In genomic region chr9:35603986-35604577, GRCh38 we compare ENCODE assay signal across 1 cellular context.
A peak's percentile ranks its signal among the peaks of the same experiment; 100 is the strongest.
TF ChIP-seq lines count a peak whose summit lies in the region.

No MANE protein-coding gene starts in this region.

TF ChIP-seq in HepG2, 621 proteins besides CTCF, POLR2A, EP300 and RAD21 (continued from another document and continues in another):
- TF ChIP-seq ARID4A (CRISPR knock-in tag; IDR thresholded peaks at IDR 0.05; ENCODE audit: borderline replicate concordance) (peak; percentile 86; the same call in 1 of the 2 replicates), ARNT2 (CRISPR knock-in tag; IDR thresholded peaks at IDR 0.05; ENCODE audit: low read depth) (peak; percentile 59; the same call in 1 of the 2 replicates), ZNF501 (CRISPR knock-in tag; IDR thresholded peaks at IDR 0.05) (peak; percentile 64; the same call in 1 of the 2 replicates), ZBTB20 (CRISPR knock-in tag; IDR thresholded peaks at IDR 0.05; ENCODE audit: borderline replicate concordance, low read depth) (no peak), GPBP1L1 (CRISPR knock-in tag; IDR thresholded peaks at IDR 0.05) (no peak), HOMEZ (CRISPR knock-in tag; IDR thresholded peaks at IDR 0.05; ENCODE audit: low read depth) (peak; percentile 99), ZNF75D (CRISPR knock-in tag; IDR thresholded peaks at IDR 0.05; ENCODE audit: borderline replicate concordance) (no peak), ZNF101 (CRISPR knock-in tag; IDR thresholded peaks at IDR 0.05; ENCODE audit: borderline replicate concordance, low read depth) (no peak), SCMH1 (CRISPR knock-in tag; IDR thresholded peaks at IDR 0.05; ENCODE audit: borderline replicate concordance) (no peak), ZNF512B (CRISPR knock-in tag; IDR thresholded peaks at IDR 0.05; ENCODE audit: borderline replicate concordance) (0 out of 2 replicates have a peak, but pooled peaks have one; percentile 31), ATF2 (CRISPR knock-in tag; IDR thresholded peaks at IDR 0.05) (peak; percentile 85; the same call in 1 of the 2 replicates), ZNF639 (CRISPR knock-in tag; conservative IDR thresholded peaks at IDR 0.05) (0 out of 2 replicates have a peak, but pooled peaks have one; percentile 35), CEBPG (CRISPR knock-in tag; IDR thresholded peaks at IDR 0.05) (peak; percentile 4; the same call in 1 of the 2 replicates), KLF16 (CRISPR knock-in tag; IDR thresholded peaks at IDR 0.05) (peak in 1 of 2 experiments; percentile 87; a peak in 2 of 4 replicates), ASH2L (IDR thresholded peaks at IDR 0.05; ENCODE audit: insufficient read length, low read depth, low read length) (peak; percentile 54), ZNF720 (CRISPR knock-in tag; IDR thresholded peaks at IDR 0.05) (no peak), GABPA (IDR thresholded peaks at IDR 0.05; ENCODE audit: low read depth, low read length) (peak; percentile 66), GABPA (CRISPR knock-in tag; IDR thresholded peaks at IDR 0.05; ENCODE audit: low read depth) (peak; percentile 90), PAXIP1 (CRISPR knock-in tag; conservative IDR thresholded peaks at IDR 0.05) (peak; percentile 70; the same call in 1 of the 2 replicates), SKI (IDR thresholded peaks at IDR 0.05; ENCODE audit: partially characterized antibody) (peak; percentile 60), KIAA2018 (CRISPR knock-in tag; IDR thresholded peaks at IDR 0.05; ENCODE audit: borderline replicate concordance) (no peak), MTA1 (CRISPR knock-in tag; IDR thresholded peaks at IDR 0.05; ENCODE audit: borderline replicate concordance) (0 out of 2 replicates have a peak, but pooled peaks have one; percentile 54), ZNF589 (CRISPR knock-in tag; conservative IDR thresholded peaks at IDR 0.05) (peak; percentile 33; the same call in 1 of the 2 replicates), ZMYM4 (CRISPR knock-in tag; IDR thresholded peaks at IDR 0.05) (peak; percentile 100), ZNF232 (CRISPR knock-in tag; IDR thresholded peaks at IDR 0.05; ENCODE audit: borderline replicate concordance) (peak; percentile 45; the same call in 1 of the 2 replicates), SMAD3 (CRISPR knock-in tag; IDR thresholded peaks at IDR 0.05) (peak; percentile 1; the same call in 1 of the 2 replicates), SETDB1 (CRISPR knock-in tag; IDR thresholded peaks at IDR 0.05; ENCODE audit: borderline replicate concordance) (no peak)
